ENCODE assay signal across 27 cellular contexts in the genomic region with DNA sequence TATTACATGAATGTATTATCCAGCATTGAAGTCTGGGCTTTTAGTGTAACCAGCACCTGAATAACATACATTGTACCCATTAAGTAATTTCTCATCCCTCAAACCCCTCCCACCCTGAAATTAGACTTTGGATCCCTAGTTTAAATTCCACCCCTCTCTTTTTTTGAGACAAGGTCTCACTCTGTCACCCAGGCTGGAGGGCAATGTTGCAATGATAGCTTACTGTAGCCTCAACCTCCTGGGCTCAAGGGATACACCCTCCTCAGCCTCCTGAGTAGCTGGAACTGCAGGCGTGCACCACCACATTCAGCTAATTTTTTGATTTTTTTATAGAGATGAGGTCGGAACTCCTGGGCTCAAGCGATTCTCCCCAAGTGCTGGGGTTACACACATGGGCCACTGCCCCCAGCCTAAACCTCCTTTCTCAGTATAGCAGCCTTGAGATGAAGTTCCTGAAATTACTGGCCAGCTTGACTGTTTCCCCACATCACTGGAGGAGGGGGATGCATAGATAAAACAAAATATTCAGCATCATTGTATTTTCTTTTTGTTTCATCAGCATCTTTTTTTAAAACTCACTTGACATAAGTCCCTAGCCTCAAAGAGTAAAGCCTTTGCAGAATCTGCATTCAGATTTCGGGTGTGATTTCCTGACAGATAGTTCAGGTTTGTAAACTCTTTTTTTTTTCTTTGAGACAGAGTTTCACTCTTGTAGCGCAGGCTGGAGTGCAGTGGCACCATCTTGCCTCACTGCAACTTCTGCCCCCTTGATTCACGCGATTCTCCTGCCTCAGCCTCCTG.
"Had no signal": no experiment of that assay in that cellular context is flagged by ENCODE, and none has a peak within 500 bp of the region (broad histone marks: within the 10 kb centered on the region; RNA-seq: fewer than 3 reads in every experiment).

No MANE protein-coding gene starts in this region.

- FAIRE-seq: frontal cortex, islet of Langerhans had no signal

- H3K4me1 ChIP-seq: breast epithelium had no signal

- H3K4me3 Mint-ChIP-seq: activated naive CD4-positive, alpha-beta T cell treated with anti-CD3 and anti-CD28 coated beads, Interleukin-2, amount 50 U/mL, for 24 hours; activated T-cell treated with anti-CD3 and anti-CD28 coated beads, Interleukin-2, amount 50 U/mL, for 24 hours; central memory CD8-positive, alpha-beta T cell; natural killer cell treated with Interleukin-12 subunit alpha and Interleukin-12 subunit beta and Interleukin-15 and Interleukin-18, amount 100 ng/mL, for 72 hours; T-helper 1 cell treated with Interleukin-12 subunit alpha and Interleukin-12 subunit beta and Interleukin-4 antibody, amounts not matched to agents 30 μg/mL and 1 μg/mL, for 36 hours; type B pancreatic cell had no signal

- DNase-seq: activated CD4-positive, alpha-beta T cell treated with anti-CD3 and anti-CD28 coated beads, Interleukin-2, amount 50 U/mL, for 1 hour; activated CD8-positive, alpha-beta memory T cell treated with anti-CD3 and anti-CD28 coated beads for 24 hours; activated gamma-delta T cell treated with Interleukin-2 at 50 U/mL for 16 hours; activated T-cell treated with anti-CD3 and anti-CD28 coated beads, Interleukin-2, amount 50 U/mL, for 24 hours; effector CD8-positive, alpha-beta T cell; glutamatergic neuron; left ventricle myocardium inferior; mucosa of descending colon; stimulated activated CD4-positive, alpha-beta T cell treated with anti-CD3 and anti-CD28 coated beads, Interleukin-12 subunit alpha, Interleukin-12 subunit beta, amount 100 ng/mL, for 4 hours; stimulated activated CD4-positive, alpha-beta T cell treated with anti-CD3 and anti-CD28 coated beads, Interleukin-4, amount 100 ng/mL, for 1 hour; stimulated activated naive CD8-positive, alpha-beta T cell treated with anti-CD3 and anti-CD28 coated beads, Interleukin-15, Interleukin-2, amounts not matched to agents 100 U/mL and 50 U/mL, for 24 hours; SW 1271; T-helper 9 cell; WERI-Rb-1 had no signal

- ATAC-seq: activated CD4-positive, CD25-positive, alpha-beta regulatory T cell treated with anti-CD3 and anti-CD28 coated beads, Interleukin-2, amount 50 U/mL, for 24 hours; mucosa of descending colon; natural killer cell treated with Interleukin-12 subunit alpha and Interleukin-12 subunit beta and Interleukin-15 and Interleukin-18, amount 100 ng/mL, for 72 hours; sciatic nerve; stimulated activated naive CD8-positive, alpha-beta T cell treated with anti-CD3 and anti-CD28 coated beads, Interleukin-15, Interleukin-2, amounts not matched to agents 100 U/mL and 50 U/mL, for 24 hours had no signal

- H3K9me3 ChIP-seq: breast epithelium, left ventricle myocardium inferior, mucosa of descending colon, thoracic aorta, vagina had no signal

- H3K27me3 Mint-ChIP-seq: activated naive CD4-positive, alpha-beta T cell treated with anti-CD3 and anti-CD28 coated beads, Interleukin-2, amount 50 U/mL, for 24 hours; activated T-cell treated with anti-CD3 and anti-CD28 coated beads, Interleukin-2, amount 50 U/mL, for 24 hours; central memory CD8-positive, alpha-beta T cell; natural killer cell treated with Interleukin-12 subunit alpha and Interleukin-12 subunit beta and Interleukin-15 and Interleukin-18, amount 100 ng/mL, for 72 hours; type B pancreatic cell had no signal

- H3K9me3 Mint-ChIP-seq: activated naive CD4-positive, alpha-beta T cell treated with anti-CD3 and anti-CD28 coated beads, Interleukin-2, amount 50 U/mL, for 24 hours; activated T-cell treated with anti-CD3 and anti-CD28 coated beads, Interleukin-2, amount 50 U/mL, for 24 hours; central memory CD8-positive, alpha-beta T cell; natural killer cell treated with Interleukin-12 subunit alpha and Interleukin-12 subunit beta and Interleukin-15 and Interleukin-18, amount 100 ng/mL, for 72 hours; T-helper 1 cell treated with Interleukin-12 subunit alpha and Interleukin-12 subunit beta and Interleukin-4 antibody, amounts not matched to agents 30 μg/mL and 1 μg/mL, for 36 hours; type B pancreatic cell had no signal

- H3K27ac ChIP-seq: breast epithelium, left ventricle myocardium inferior, skin epidermis, thoracic aorta, vagina, WERI-Rb-1 had no signal

- H3K4me3 ChIP-seq: breast epithelium, left ventricle myocardium inferior, mucosa of descending colon, skin epidermis, thoracic aorta, vagina had no signal

- H3K36me3 ChIP-seq: breast epithelium, left ventricle myocardium inferior, thoracic aorta, vagina, WERI-Rb-1 had no signal

- H3K36me3 Mint-ChIP-seq: natural killer cell treated with Interleukin-12 subunit alpha and Interleukin-12 subunit beta and Interleukin-15 and Interleukin-18, amount 100 ng/mL, for 72 hours had no signal

- H3K27ac Mint-ChIP-seq: activated naive CD4-positive, alpha-beta T cell treated with anti-CD3 and anti-CD28 coated beads, Interleukin-2, amount 50 U/mL, for 24 hours; activated T-cell treated with anti-CD3 and anti-CD28 coated beads, Interleukin-2, amount 50 U/mL, for 24 hours; natural killer cell treated with Interleukin-12 subunit alpha and Interleukin-12 subunit beta and Interleukin-15 and Interleukin-18, amount 100 ng/mL, for 72 hours; T-helper 1 cell treated with Interleukin-12 subunit alpha and Interleukin-12 subunit beta and Interleukin-4 antibody, amounts not matched to agents 30 μg/mL and 1 μg/mL, for 36 hours; type B pancreatic cell had no signal

- H3K27me3 ChIP-seq: breast epithelium, vagina had no signal
